12 cellular contexts compared by ENCODE assay signal in the genomic region with DNA sequence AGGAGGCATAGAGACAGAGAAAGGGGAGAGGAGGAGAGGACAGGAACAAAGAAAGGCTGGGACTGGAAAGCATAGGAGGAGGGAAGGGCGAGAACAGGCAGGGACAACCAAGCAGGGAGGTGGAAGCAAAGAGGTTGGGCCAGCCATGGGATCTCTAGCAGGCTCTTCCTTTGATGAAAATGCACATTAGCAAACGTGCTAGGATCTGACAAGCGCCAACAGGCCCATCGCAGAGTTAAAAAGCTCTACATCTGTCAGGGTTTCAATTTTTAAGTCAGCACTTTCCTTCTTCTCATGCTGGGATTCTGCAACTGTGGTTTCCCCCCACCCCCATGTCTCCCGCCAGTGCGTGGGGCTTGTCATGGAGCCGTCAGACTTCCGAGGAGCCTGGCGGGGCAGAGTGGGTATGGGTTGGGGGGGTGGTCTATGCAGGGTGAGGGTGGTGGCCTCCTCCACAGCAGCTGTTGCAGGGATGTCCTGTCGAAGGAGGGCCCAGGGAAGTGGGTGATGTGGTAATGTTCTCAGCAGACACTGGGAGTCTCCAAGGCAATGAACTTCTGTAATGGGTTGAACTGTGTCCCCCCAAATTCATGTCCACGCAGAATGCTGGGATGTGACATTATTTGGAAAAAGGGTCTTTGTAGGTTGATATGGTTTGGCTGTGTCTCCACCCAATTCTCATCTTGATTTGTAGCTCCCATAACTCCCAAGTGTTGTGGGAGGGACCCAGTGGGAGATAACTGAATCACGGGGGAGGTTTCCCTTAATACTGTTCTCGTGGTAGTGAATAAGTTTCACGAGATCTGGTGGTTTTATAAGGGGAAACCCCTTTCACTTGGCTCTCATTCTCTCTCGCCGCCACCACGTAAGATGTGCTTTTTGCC.
A peak's percentile ranks its signal among the peaks of the same experiment; 100 is the strongest.
DNase-seq lines count a peak whose midpoint lies in the region; ATAC-seq, FAIRE-seq and TF ChIP-seq lines count a peak whose summit lies in the region.
"Had no signal": no experiment of that assay in that cellular context is flagged by ENCODE, and none has a peak within 500 bp of the region (broad histone marks: within the 10 kb centered on the region; RNA-seq: fewer than 3 reads in every experiment).

No MANE protein-coding gene starts in this region.

- no peak overlapping the region for H3K4me3 ChIP-seq in NB4 (ENCODE audit: low read depth, low read length)
- no peak overlapping the region for H3K4me3 ChIP-seq in astrocyte (ENCODE audit: insufficient read depth, low read depth, low read length)
- no peak overlapping the region for H3K4me3 ChIP-seq in smooth muscle cell

- H3K27me3 ChIP-seq in astrocyte (ENCODE audit: insufficient read depth, low read length) = no peaks in the 10 kb centered on the region
- H3K27me3 ChIP-seq in smooth muscle cell (ENCODE audit: low read depth) = no peaks in the 10 kb centered on the region

- peak; percentile 24 for TF ChIP-seq POLR2A in NB4 (IDR thresholded peaks at IDR 0.05; ENCODE audit: extremely low read depth, insufficient read length)

- H3F3A ChIP-seq in smooth muscle cell (ENCODE audit: low read depth) = peaks cover 8% of the 10 kb centered on the region

- WGBS in smooth muscle cell (ENCODE audit: low lambda C conversion rate) = 58% methylated on average over 17 of the region's 17 CpGs

- no peak overlapping the region for H3K27ac ChIP-seq in astrocyte (ENCODE audit: low read depth, low read length)
- peak overlapping the region; percentile 38 for H3K27ac ChIP-seq in smooth muscle cell (ENCODE audit: low read depth)

- CTCF ChIA-PET in WTC11 (lab: Charles Lee) = no interaction called here

- DNase-seq in GM13976 (ENCODE audit: low spot score) (peak; percentile 30), NB4 (ENCODE audit: low read depth) (peak; percentile 95), astrocyte (ENCODE audit: low read depth) (no peak), smooth muscle cell (lab: John Stamatoyannopoulos, UW; ENCODE audit: unreplicated experiment) (no peak), NK-92 (lab: John Stamatoyannopoulos, UW; ENCODE audit: unreplicated experiment) (no peak), WTC11 (ENCODE audit: low spot score) (no peak)
- no peak for DNase-seq in stimulated activated naive CD4-positive, alpha-beta T cell treated with Interleukin-2 at 50 U/mL for 16 hours (lab: John Stamatoyannopoulos, UW)
- DNase-seq: activated CD4-positive, CD25-positive, alpha-beta regulatory T cell; activated naive CD4-positive, alpha-beta T cell treated with anti-CD3 and anti-CD28 coated beads, Interleukin-2, amount 10 ng/mL, durations not matched to agents 7 days and 5 days; NCI-H510A; substantia nigra had no signal

- H3K4me1 Mint-ChIP-seq in astrocyte (ENCODE audit: low read depth, unreplicated experiment) = peaks cover 4% of the 10 kb centered on the region
- peaks cover 14% of the 10 kb centered on the region for H3K4me1 Mint-ChIP-seq in WTC11
- H3K4me1 Mint-ChIP-seq: activated naive CD4-positive, alpha-beta T cell treated with anti-CD3 and anti-CD28 coated beads, Interleukin-2, amount 10 ng/mL, durations not matched to agents 7 days and 5 days had no signal

- H3K36me3 Mint-ChIP-seq in astrocyte (ENCODE audit: low read depth, unreplicated experiment) (no peaks in the 10 kb centered on the region), WTC11 (no peaks in the 10 kb centered on the region)
- H3K36me3 Mint-ChIP-seq: activated naive CD4-positive, alpha-beta T cell treated with anti-CD3 and anti-CD28 coated beads, Interleukin-2, amount 10 ng/mL, durations not matched to agents 7 days and 5 days had no signal

- FAIRE-seq in astrocyte (lab: Jason Lieb, UNC) = no peak
- FAIRE-seq: D721Med had no signal

- H3K27ac Mint-ChIP-seq in astrocyte (ENCODE audit: unreplicated experiment) = peak overlapping the region; percentile 34
- no peak overlapping the region for H3K27ac Mint-ChIP-seq in WTC11
- H3K27ac Mint-ChIP-seq: activated naive CD4-positive, alpha-beta T cell treated with anti-CD3 and anti-CD28 coated beads, Interleukin-2, amount 10 ng/mL, durations not matched to agents 7 days and 5 days had no signal

- no peaks in the 10 kb centered on the region for H3K36me3 ChIP-seq in astrocyte (ENCODE audit: insufficient read depth, low read length)
- H3K36me3 ChIP-seq in smooth muscle cell (ENCODE audit: low read depth) = no peaks in the 10 kb centered on the region

- no peak overlapping the region for H3K4me2 ChIP-seq in astrocyte (ENCODE audit: low read length)
- H3K4me2 ChIP-seq in smooth muscle cell = no peak overlapping the region

- no peaks in the 10 kb centered on the region for H4K20me1 ChIP-seq in astrocyte (ENCODE audit: insufficient read depth, low read length)
- H4K20me1 ChIP-seq in smooth muscle cell (ENCODE audit: low read depth) = no peaks in the 10 kb centered on the region

- H3K9ac ChIP-seq in astrocyte (ENCODE audit: low read length) (no peak overlapping the region), smooth muscle cell (ENCODE audit: low read depth) (no peak overlapping the region)

- H3K9me3 ChIP-seq in astrocyte (ENCODE audit: insufficient read depth, low read depth, low read length) = no peaks in the 10 kb centered on the region
- H3K9me3 ChIP-seq in smooth muscle cell (replicated peaks; ENCODE audit: low read depth) = no peaks in the 10 kb centered on the region

- no peak for ATAC-seq in WTC11

- peaks cover 18% of the 10 kb centered on the region for H3K27me3 Mint-ChIP-seq in astrocyte (ENCODE audit: low read depth, unreplicated experiment)
- 0 out of 2 replicates have a peak, but pooled peaks cover 3% of the 10 kb centered on the region for H3K27me3 Mint-ChIP-seq in WTC11 (ENCODE audit: low read depth)

- in situ Hi-C loops in GM13976 (cut with MboI; ENCODE audit: low sequenced_read_pairs, unreplicated experiment) = no loop called here

- POLR2A ChIA-PET in WTC11 (lab: Charles Lee) = no interaction called here

- TF ChIP-seq CTCF in GM13976 (IDR thresholded peaks at IDR 0.05; ENCODE audit: borderline replicate concordance, control extremely low read depth, extremely low read depth, insufficient read depth, missing control alignments) (no peak), NB4 (IDR thresholded peaks at IDR 0.05; ENCODE audit: low read depth, low read length) (no peak), astrocyte (IDR thresholded peaks at IDR 0.05; ENCODE audit: insufficient read depth, low read depth, low read length) (no peak), smooth muscle cell (IDR thresholded peaks at IDR 0.05; ENCODE audit: borderline replicate concordance, insufficient read depth, poor library complexity, severe bottlenecking) (no peak), WTC11 (IDR thresholded peaks at IDR 0.05) (no peak)

- no peak overlapping the region for H3K4me3 Mint-ChIP-seq in astrocyte (ENCODE audit: unreplicated experiment)
- no peak overlapping the region for H3K4me3 Mint-ChIP-seq in WTC11
- H3K4me3 Mint-ChIP-seq: activated naive CD4-positive, alpha-beta T cell treated with anti-CD3 and anti-CD28 coated beads, Interleukin-2, amount 10 ng/mL, durations not matched to agents 7 days and 5 days had no signal

- no peak overlapping the region for H2AFZ ChIP-seq in astrocyte (ENCODE audit: low read depth, low read length)
- H2AFZ ChIP-seq in smooth muscle cell (ENCODE audit: low read depth) = no peak overlapping the region

- H3K4me1 ChIP-seq in astrocyte (ENCODE audit: insufficient read depth, low read length) (no peaks in the 10 kb centered on the region), smooth muscle cell (ENCODE audit: low read depth) (no peaks in the 10 kb centered on the region)

- peaks cover 4% of the 10 kb centered on the region for H3K9me3 Mint-ChIP-seq in astrocyte (ENCODE audit: unreplicated experiment)
- H3K9me3 Mint-ChIP-seq in WTC11 = no peaks in the 10 kb centered on the region
- H3K9me3 Mint-ChIP-seq: activated naive CD4-positive, alpha-beta T cell treated with anti-CD3 and anti-CD28 coated beads, Interleukin-2, amount 10 ng/mL, durations not matched to agents 7 days and 5 days had no signal

- H3K79me2 ChIP-seq in astrocyte (ENCODE audit: insufficient read depth, low read length) (no peaks in the 10 kb centered on the region), smooth muscle cell (ENCODE audit: low read depth) (no peaks in the 10 kb centered on the region)

TF ChIP-seq in WTC11, 78 proteins besides CTCF, POLR2A, EP300 and RAD21 (continues in another document):
- no peak for TF ChIP-seq E2F4 (CRISPR knock-in tag; IDR thresholded peaks at IDR 0.05; ENCODE audit: borderline replicate concordance, low read depth)
- TF ChIP-seq, protein P1, sequence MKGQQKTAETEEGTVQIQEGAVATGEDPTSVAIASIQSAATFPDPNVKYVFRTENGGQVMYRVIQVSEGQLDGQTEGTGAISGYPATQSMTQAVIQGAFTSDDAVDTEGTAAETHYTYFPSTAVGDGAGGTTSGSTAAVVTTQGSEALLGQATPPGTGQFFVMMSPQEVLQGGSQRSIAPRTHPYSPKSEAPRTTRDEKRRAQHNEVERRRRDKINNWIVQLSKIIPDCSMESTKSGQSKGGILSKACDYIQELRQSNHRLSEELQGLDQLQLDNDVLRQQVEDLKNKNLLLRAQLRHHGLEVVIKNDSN (CRISPR knock-in tag; IDR thresholded peaks at IDR 0.05) = no peak
- TF ChIP-seq TP53 (CRISPR knock-in tag; IDR thresholded peaks at IDR 0.05) = no peak
- no peak for TF ChIP-seq FOXK1 (CRISPR knock-in tag; IDR thresholded peaks at IDR 0.05)
- no peak for TF ChIP-seq ATF6 (CRISPR knock-in tag; IDR thresholded peaks at IDR 0.05)
- TF ChIP-seq ATF1 (CRISPR knock-in tag; IDR thresholded peaks at IDR 0.05) = no peak

Comparison
In these comparisons a context has a peak if more than half of its experiments do, and no peak if none do; other contexts are left out.
1. DNase-seq: peak in GM13976 (single experiment) and NB4 (single experiment); none in astrocyte (single experiment), smooth muscle cell (single experiment), NK-92 (single experiment), stimulated activated naive CD4-positive, alpha-beta T cell treated with Interleukin-2 at 50 U/mL for 16 hours (single experiment) and WTC11 (single experiment).